ENCODE assay signal across 1 cellular context in genomic region chr5:79535477-79536192, GRCh38.
TF ChIP-seq lines count a peak whose summit lies in the region.

No MANE protein-coding gene starts in this region.

TF ChIP-seq in HepG2, 621 proteins besides CTCF, POLR2A, EP300 and RAD21 (continued from another document and continues in another):
- TF ChIP-seq, protein P1, sequence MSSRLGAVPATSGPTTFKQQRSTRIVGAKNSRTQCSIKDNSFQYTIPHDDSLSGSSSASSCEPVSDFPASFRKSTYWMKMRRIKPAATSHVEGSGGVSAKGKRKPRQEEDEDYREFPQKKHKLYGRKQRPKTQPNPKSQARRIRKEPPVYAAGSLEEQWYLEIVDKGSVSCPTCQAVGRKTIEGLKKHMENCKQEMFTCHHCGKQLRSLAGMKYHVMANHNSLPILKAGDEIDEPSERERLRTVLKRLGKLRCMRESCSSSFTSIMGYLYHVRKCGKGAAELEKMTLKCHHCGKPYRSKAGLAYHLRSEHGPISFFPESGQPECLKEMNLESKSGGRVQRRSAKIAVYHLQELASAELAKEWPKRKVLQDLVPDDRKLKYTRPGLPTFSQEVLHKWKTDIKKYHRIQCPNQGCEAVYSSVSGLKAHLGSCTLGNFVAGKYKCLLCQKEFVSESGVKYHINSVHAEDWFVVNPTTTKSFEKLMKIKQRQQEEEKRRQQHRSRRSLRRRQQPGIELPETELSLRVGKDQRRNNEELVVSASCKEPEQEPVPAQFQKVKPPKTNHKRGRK (CRISPR knock-in tag; IDR thresholded peaks at IDR 0.05), result no peak
- TF ChIP-seq ZNF816 (CRISPR knock-in tag; IDR thresholded peaks at IDR 0.05; ENCODE audit: borderline replicate concordance) (no peak), SRF (IDR thresholded peaks at IDR 0.05; ENCODE audit: low read depth, low read length) (no peak), HDAC1 (CRISPR knock-in tag; IDR thresholded peaks at IDR 0.05) (no peak; the same call in 1 of the 2 replicates), ZNF672 (CRISPR knock-in tag; IDR thresholded peaks at IDR 0.05) (no peak), FOXC1 (CRISPR knock-in tag; IDR thresholded peaks at IDR 0.05; ENCODE audit: borderline replicate concordance) (no peak), ZNF513 (CRISPR knock-in tag; conservative IDR thresholded peaks at IDR 0.05) (no peak), FLYWCH1 (CRISPR knock-in tag; IDR thresholded peaks at IDR 0.05) (no peak), TBL1XR1 (IDR thresholded peaks at IDR 0.05; ENCODE audit: borderline replicate concordance, low read length, partially characterized antibody) (peak; percentile 65), AKNA (CRISPR knock-in tag; IDR thresholded peaks at IDR 0.05; ENCODE audit: borderline replicate concordance) (no peak), THAP11 (CRISPR knock-in tag; IDR thresholded peaks at IDR 0.05) (peak; percentile 35; the same call in 1 of the 2 replicates), SMC3 (IDR thresholded peaks at IDR 0.05; ENCODE audit: low read length) (0 out of 2 replicates have a peak, but pooled peaks have one; percentile 2), GABPA (IDR thresholded peaks at IDR 0.05; ENCODE audit: low read depth, low read length) (no peak), GABPA (CRISPR knock-in tag; IDR thresholded peaks at IDR 0.05; ENCODE audit: low read depth) (0 out of 2 replicates have a peak, but pooled peaks have one; percentile 37), TSC22D2 (CRISPR knock-in tag; IDR thresholded peaks at IDR 0.05; ENCODE audit: borderline replicate concordance) (no peak), ZNF224 (CRISPR knock-in tag; IDR thresholded peaks at IDR 0.05) (no peak), ATF7-NPFF (CRISPR knock-in tag; IDR thresholded peaks at IDR 0.05; ENCODE audit: low read depth) (no peak), NKX3-1 (CRISPR knock-in tag; IDR thresholded peaks at IDR 0.05) (0 out of 2 replicates have a peak, but pooled peaks have one; percentile 29), ZNF75D (CRISPR knock-in tag; IDR thresholded peaks at IDR 0.05; ENCODE audit: borderline replicate concordance) (no peak), HMG20B (CRISPR knock-in tag; conservative IDR thresholded peaks at IDR 0.05) (0 out of 2 replicates have a peak, but pooled peaks have one; percentile 55), ZMYM2 (CRISPR knock-in tag; IDR thresholded peaks at IDR 0.05) (peak; percentile 39; the same call in 1 of the 2 replicates), ZNF530 (CRISPR knock-in tag; IDR thresholded peaks at IDR 0.05; ENCODE audit: low read depth) (no peak), NFYC (CRISPR knock-in tag; IDR thresholded peaks at IDR 0.05) (no peak), ZNF138 (CRISPR knock-in tag; IDR thresholded peaks at IDR 0.05; ENCODE audit: low read depth) (no peak), ETV5 (CRISPR knock-in tag; IDR thresholded peaks at IDR 0.05; ENCODE audit: borderline replicate concordance) (peak; percentile 38; the same call in 1 of the 2 replicates), KDM6A (CRISPR knock-in tag; IDR thresholded peaks at IDR 0.05; ENCODE audit: low read depth) (peak; percentile 87), ZNF460 (CRISPR knock-in tag; IDR thresholded peaks at IDR 0.05; ENCODE audit: borderline replicate concordance) (no peak), MZF1 (CRISPR knock-in tag; IDR thresholded peaks at IDR 0.05; ENCODE audit: borderline replicate concordance) (no peak), ELF3 (CRISPR knock-in tag; IDR thresholded peaks at IDR 0.05) (peak; percentile 62; the same call in 1 of the 2 replicates), SMAD1 (CRISPR knock-in tag; IDR thresholded peaks at IDR 0.05; ENCODE audit: borderline replicate concordance, low read depth) (no peak), SETDB1 (CRISPR knock-in tag; IDR thresholded peaks at IDR 0.05; ENCODE audit: borderline replicate concordance) (no peak), FOXK2 (IDR thresholded peaks at IDR 0.05) (no peak), ZNF207 (IDR thresholded peaks at IDR 0.05; ENCODE audit: borderline replicate concordance) (no peak), SP140L (CRISPR knock-in tag; IDR thresholded peaks at IDR 0.05; ENCODE audit: borderline replicate concordance) (no peak), CENPBD1 (CRISPR knock-in tag; IDR thresholded peaks at IDR 0.05; ENCODE audit: borderline replicate concordance, low read depth) (no peak), PCBP1 (IDR thresholded peaks at IDR 0.05; ENCODE audit: borderline replicate concordance, low read depth, low read length) (no peak)
- TF ChIP-seq, protein P2, sequence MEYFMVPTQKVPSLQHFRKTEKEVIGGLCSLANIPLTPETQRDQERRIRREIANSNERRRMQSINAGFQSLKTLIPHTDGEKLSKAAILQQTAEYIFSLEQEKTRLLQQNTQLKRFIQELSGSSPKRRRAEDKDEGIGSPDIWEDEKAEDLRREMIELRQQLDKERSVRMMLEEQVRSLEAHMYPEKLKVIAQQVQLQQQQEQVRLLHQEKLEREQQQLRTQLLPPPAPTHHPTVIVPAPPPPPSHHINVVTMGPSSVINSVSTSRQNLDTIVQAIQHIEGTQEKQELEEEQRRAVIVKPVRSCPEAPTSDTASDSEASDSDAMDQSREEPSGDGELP (IDR thresholded peaks at IDR 0.05; ENCODE audit: borderline replicate concordance, low read depth), result no peak
- TF ChIP-seq, protein P3, sequence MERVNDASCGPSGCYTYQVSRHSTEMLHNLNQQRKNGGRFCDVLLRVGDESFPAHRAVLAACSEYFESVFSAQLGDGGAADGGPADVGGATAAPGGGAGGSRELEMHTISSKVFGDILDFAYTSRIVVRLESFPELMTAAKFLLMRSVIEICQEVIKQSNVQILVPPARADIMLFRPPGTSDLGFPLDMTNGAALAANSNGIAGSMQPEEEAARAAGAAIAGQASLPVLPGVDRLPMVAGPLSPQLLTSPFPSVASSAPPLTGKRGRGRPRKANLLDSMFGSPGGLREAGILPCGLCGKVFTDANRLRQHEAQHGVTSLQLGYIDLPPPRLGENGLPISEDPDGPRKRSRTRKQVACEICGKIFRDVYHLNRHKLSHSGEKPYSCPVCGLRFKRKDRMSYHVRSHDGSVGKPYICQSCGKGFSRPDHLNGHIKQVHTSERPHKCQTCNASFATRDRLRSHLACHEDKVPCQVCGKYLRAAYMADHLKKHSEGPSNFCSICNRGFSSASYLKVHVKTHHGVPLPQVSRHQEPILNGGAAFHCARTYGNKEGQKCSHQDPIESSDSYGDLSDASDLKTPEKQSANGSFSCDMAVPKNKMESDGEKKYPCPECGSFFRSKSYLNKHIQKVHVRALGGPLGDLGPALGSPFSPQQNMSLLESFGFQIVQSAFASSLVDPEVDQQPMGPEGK (CRISPR knock-in tag; IDR thresholded peaks at IDR 0.05), result peak; percentile 12; the same call in 1 of the 2 replicates
- TF ChIP-seq, protein P4, sequence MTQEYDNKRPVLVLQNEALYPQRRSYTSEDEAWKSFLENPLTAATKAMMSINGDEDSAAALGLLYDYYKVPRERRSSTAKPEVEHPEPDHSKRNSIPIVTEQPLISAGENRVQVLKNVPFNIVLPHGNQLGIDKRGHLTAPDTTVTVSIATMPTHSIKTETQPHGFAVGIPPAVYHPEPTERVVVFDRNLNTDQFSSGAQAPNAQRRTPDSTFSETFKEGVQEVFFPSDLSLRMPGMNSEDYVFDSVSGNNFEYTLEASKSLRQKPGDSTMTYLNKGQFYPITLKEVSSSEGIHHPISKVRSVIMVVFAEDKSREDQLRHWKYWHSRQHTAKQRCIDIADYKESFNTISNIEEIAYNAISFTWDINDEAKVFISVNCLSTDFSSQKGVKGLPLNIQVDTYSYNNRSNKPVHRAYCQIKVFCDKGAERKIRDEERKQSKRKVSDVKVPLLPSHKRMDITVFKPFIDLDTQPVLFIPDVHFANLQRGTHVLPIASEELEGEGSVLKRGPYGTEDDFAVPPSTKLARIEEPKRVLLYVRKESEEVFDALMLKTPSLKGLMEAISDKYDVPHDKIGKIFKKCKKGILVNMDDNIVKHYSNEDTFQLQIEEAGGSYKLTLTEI (CRISPR knock-in tag; conservative IDR thresholded peaks at IDR 0.05), result no peak
- TF ChIP-seq, protein P5, sequence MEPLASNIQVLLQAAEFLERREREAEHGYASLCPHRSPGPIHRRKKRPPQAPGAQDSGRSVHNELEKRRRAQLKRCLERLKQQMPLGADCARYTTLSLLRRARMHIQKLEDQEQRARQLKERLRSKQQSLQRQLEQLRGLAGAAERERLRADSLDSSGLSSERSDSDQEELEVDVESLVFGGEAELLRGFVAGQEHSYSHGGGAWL (CRISPR knock-in tag; IDR thresholded peaks at IDR 0.05), result no peak
- TF ChIP-seq, protein P6, sequence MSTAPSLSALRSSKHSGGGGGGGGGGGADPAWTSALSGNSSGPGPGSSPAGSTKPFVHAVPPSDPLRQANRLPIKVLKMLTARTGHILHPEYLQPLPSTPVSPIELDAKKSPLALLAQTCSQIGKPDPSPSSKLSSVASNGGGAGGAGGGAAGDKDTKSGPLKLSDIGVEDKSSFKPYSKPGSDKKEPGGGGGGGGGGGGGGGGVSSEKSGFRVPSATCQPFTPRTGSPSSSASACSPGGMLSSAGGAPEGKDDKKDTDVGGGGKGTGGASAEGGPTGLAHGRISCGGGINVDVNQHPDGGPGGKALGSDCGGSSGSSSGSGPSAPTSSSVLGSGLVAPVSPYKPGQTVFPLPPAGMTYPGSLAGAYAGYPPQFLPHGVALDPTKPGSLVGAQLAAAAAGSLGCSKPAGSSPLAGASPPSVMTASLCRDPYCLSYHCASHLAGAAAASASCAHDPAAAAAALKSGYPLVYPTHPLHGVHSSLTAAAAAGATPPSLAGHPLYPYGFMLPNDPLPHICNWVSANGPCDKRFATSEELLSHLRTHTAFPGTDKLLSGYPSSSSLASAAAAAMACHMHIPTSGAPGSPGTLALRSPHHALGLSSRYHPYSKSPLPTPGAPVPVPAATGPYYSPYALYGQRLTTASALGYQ (CRISPR knock-in tag; IDR thresholded peaks at IDR 0.05), result peak; percentile 86
- TF ChIP-seq, protein P7, sequence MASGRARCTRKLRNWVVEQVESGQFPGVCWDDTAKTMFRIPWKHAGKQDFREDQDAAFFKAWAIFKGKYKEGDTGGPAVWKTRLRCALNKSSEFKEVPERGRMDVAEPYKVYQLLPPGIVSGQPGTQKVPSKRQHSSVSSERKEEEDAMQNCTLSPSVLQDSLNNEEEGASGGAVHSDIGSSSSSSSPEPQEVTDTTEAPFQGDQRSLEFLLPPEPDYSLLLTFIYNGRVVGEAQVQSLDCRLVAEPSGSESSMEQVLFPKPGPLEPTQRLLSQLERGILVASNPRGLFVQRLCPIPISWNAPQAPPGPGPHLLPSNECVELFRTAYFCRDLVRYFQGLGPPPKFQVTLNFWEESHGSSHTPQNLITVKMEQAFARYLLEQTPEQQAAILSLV (CRISPR knock-in tag; IDR thresholded peaks at IDR 0.05; ENCODE audit: borderline replicate concordance), result no peak
- TF ChIP-seq, protein P8, sequence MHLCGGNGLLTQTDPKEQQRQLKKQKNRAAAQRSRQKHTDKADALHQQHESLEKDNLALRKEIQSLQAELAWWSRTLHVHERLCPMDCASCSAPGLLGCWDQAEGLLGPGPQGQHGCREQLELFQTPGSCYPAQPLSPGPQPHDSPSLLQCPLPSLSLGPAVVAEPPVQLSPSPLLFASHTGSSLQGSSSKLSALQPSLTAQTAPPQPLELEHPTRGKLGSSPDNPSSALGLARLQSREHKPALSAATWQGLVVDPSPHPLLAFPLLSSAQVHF (CRISPR knock-in tag; IDR thresholded peaks at IDR 0.05), result no peak
- TF ChIP-seq, protein P9, sequence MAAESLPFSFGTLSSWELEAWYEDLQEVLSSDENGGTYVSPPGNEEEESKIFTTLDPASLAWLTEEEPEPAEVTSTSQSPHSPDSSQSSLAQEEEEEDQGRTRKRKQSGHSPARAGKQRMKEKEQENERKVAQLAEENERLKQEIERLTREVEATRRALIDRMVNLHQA (CRISPR knock-in tag; IDR thresholded peaks at IDR 0.05), result no peak
- TF ChIP-seq, protein P10, sequence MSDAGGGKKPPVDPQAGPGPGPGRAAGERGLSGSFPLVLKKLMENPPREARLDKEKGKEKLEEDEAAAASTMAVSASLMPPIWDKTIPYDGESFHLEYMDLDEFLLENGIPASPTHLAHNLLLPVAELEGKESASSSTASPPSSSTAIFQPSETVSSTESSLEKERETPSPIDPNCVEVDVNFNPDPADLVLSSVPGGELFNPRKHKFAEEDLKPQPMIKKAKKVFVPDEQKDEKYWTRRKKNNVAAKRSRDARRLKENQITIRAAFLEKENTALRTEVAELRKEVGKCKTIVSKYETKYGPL (CRISPR knock-in tag; IDR thresholded peaks at IDR 0.05), result no peak
